8 cellular contexts compared by ENCODE assay signal in genomic region chr3:155854147-155854940, GRCh38. TPM values are rescaled to one million over a fixed set of nuclear protein-coding genes. Genes with fewer than 3 reads are reported as not detected.
A peak's percentile ranks its signal among the peaks of the same experiment; 100 is the strongest.
DNase-seq lines count a peak whose midpoint lies in the region; ATAC-seq and TF ChIP-seq lines count a peak whose summit lies in the region.

Gene SLC33A1, minus strand, starts transcription at chr3:155854427. Its CDS starts 430 bp downstream, at chr3:155853997.

- DNase-seq in DND-41: peak; percentile 99
- DNase-seq in GM23248: peak; percentile 100
- peak; percentile 100 for DNase-seq in Kasumi-1 (lab: John Stamatoyannopoulos, UW)
- peak; percentile 100 for DNase-seq in RPMI7951 (ENCODE audit: low read depth)
- DNase-seq in activated T-helper 1 cell treated with anti-CD3 and anti-CD28 coated beads, Interleukin-12 subunit alpha, Interleukin-12 subunit beta, Interleukin-2, Interleukin-4 antibody, amounts not matched to agents 30 ng/mL and 10 ng/mL and 1 ng/mL, durations not matched to agents 14 hours and 24 hours and 36 hours (ENCODE audit: low spot score): peak; percentile 98
- peak; percentile 95 for DNase-seq in esophagus squamous epithelium (lab: John Stamatoyannopoulos, UW)
- peak; percentile 100 for DNase-seq in myocyte (ENCODE audit: low read depth)
- DNase-seq in stimulated activated CD8-positive, alpha-beta memory T cell treated with anti-CD3 and anti-CD28 coated beads, Interleukin-7, amount 100 ng/mL, for 48 hours (ENCODE audit: extremely low read depth in 1 of 2, low read depth in 1 of 2): peak; percentile 98 to 99

- intact Hi-C loops in activated T-helper 1 cell treated with anti-CD3 and anti-CD28 coated beads, Interleukin-12 subunit alpha, Interleukin-12 subunit beta, Interleukin-2, Interleukin-4 antibody, amounts not matched to agents 30 ng/mL and 10 ng/mL and 1 ng/mL, durations not matched to agents 14 hours and 24 hours and 36 hours (cut with micrococcal nuclease): loop anchor here (1.0 to 10.0 kb wide), 11 partner anchors 8 to 1532 kb away; partner anchors contain the start of genes C3orf33, CCNL1, DHX36 and GMPS
- intact Hi-C loops in esophagus squamous epithelium (cut with DNase I): no loop called here

- in situ Hi-C loops in GM23248 (cut with MboI): no loop called here

- no peaks in the 10 kb centered on the region for H3K9me3 Mint-ChIP-seq in activated T-helper 1 cell treated with anti-CD3 and anti-CD28 coated beads, Interleukin-12 subunit alpha, Interleukin-12 subunit beta, Interleukin-2, Interleukin-4 antibody, amounts not matched to agents 30 ng/mL and 10 ng/mL and 1 ng/mL, durations not matched to agents 14 hours and 24 hours and 36 hours

- no peaks in the 10 kb centered on the region for H3F3A ChIP-seq in GM23248 (ENCODE audit: insufficient read depth)

- peak within 1 kb of the TSS; percentile 91 for H3K4me3 Mint-ChIP-seq in activated T-helper 1 cell treated with anti-CD3 and anti-CD28 coated beads, Interleukin-12 subunit alpha, Interleukin-12 subunit beta, Interleukin-2, Interleukin-4 antibody, amounts not matched to agents 30 ng/mL and 10 ng/mL and 1 ng/mL, durations not matched to agents 14 hours and 24 hours and 36 hours

- no peaks in the 10 kb centered on the region for H3K9me2 ChIP-seq in GM23248 (ENCODE audit: insufficient read depth)

- peak; percentile 93 for ATAC-seq in DND-41 (ENCODE audit: insufficient read depth, low read depth)

- H3K36me3 ChIP-seq in DND-41 (ENCODE audit: insufficient read depth, low read length): peaks cover 5% of the 10 kb centered on the region
- no peaks in the 10 kb centered on the region for H3K36me3 ChIP-seq in GM23248 (ENCODE audit: low read depth)
- H3K36me3 ChIP-seq in esophagus squamous epithelium: peaks cover 0 to 8% (median 0%) of the 10 kb centered on the region in 3 donors

- TF ChIP-seq CTCF in DND-41 (IDR thresholded peaks at IDR 0.05; ENCODE audit: borderline replicate concordance, extremely low read depth, low read length, poor library complexity, severe bottlenecking) (no peak), esophagus squamous epithelium (IDR thresholded peaks at IDR 0.05) (peak in 1 of 6 experiments; percentile 41)

- H3K27ac ChIP-seq in DND-41 (ENCODE audit: low read length) (peak within 1 kb of the TSS; percentile 90), GM23248 (peak within 1 kb of the TSS; percentile 95), esophagus squamous epithelium (peak within 1 kb of the TSS; percentile 84 to 97 (median 94))

- H3K9me3 ChIP-seq in DND-41 (ENCODE audit: insufficient read depth, low read length, severe bottlenecking): no peaks in the 10 kb centered on the region
- H3K9me3 ChIP-seq in GM23248 (ENCODE audit: low read depth): no peaks in the 10 kb centered on the region
- no peaks in the 10 kb centered on the region for H3K9me3 ChIP-seq in esophagus squamous epithelium

- H3K27me3 Mint-ChIP-seq in activated T-helper 1 cell treated with anti-CD3 and anti-CD28 coated beads, Interleukin-12 subunit alpha, Interleukin-12 subunit beta, Interleukin-2, Interleukin-4 antibody, amounts not matched to agents 30 ng/mL and 10 ng/mL and 1 ng/mL, durations not matched to agents 14 hours and 24 hours and 36 hours (ENCODE audit: insufficient read depth): no peaks in the 10 kb centered on the region

- H3K4me2 ChIP-seq in DND-41 (ENCODE audit: insufficient read depth, low read length) (peak within 1 kb of the TSS; percentile 78), GM23248 (ENCODE audit: unreplicated experiment) (peak within 1 kb of the TSS; percentile 98)

- peak within 1 kb of the TSS; percentile 80 to 84 for H3K4me3 ChIP-seq in DND-41 (ENCODE audit: low read depth in 1 of 2, low read length in 2 of 2)
- H3K4me3 ChIP-seq in GM23248: peak within 1 kb of the TSS; percentile 81
- peak within 1 kb of the TSS; percentile 85 to 92 (median 89) for H3K4me3 ChIP-seq in esophagus squamous epithelium

- H3K27me3 ChIP-seq in DND-41 (ENCODE audit: insufficient read depth, low read length, poor library complexity) (no peaks in the 10 kb centered on the region), GM23248 (replicated peaks; ENCODE audit: insufficient read depth) (no peaks in the 10 kb centered on the region), esophagus squamous epithelium (no peaks in the 10 kb centered on the region)

- H3K36me3 Mint-ChIP-seq in activated T-helper 1 cell treated with anti-CD3 and anti-CD28 coated beads, Interleukin-12 subunit alpha, Interleukin-12 subunit beta, Interleukin-2, Interleukin-4 antibody, amounts not matched to agents 30 ng/mL and 10 ng/mL and 1 ng/mL, durations not matched to agents 14 hours and 24 hours and 36 hours (ENCODE audit: low read depth): peaks cover 26% of the 10 kb centered on the region

- TF ChIP-seq POLR2A in esophagus squamous epithelium (IDR thresholded peaks at IDR 0.05): peak in 3 of 4 donors; percentile 43 to 70 (median 54)

- peak within 1 kb of the TSS; percentile 89 for H2AFZ ChIP-seq in DND-41 (ENCODE audit: low read depth, low read length)
- peak within 1 kb of the TSS; percentile 94 for H2AFZ ChIP-seq in GM23248

- H3K9ac ChIP-seq in DND-41 (ENCODE audit: low read depth, low read length): peak within 1 kb of the TSS; percentile 85
- peak within 1 kb of the TSS; percentile 87 for H3K9ac ChIP-seq in GM23248

- H3K4me1 Mint-ChIP-seq in activated T-helper 1 cell treated with anti-CD3 and anti-CD28 coated beads, Interleukin-12 subunit alpha, Interleukin-12 subunit beta, Interleukin-2, Interleukin-4 antibody, amounts not matched to agents 30 ng/mL and 10 ng/mL and 1 ng/mL, durations not matched to agents 14 hours and 24 hours and 36 hours (ENCODE audit: low read depth): peaks cover 36% of the 10 kb centered on the region

- H3K4me1 ChIP-seq in DND-41 (ENCODE audit: insufficient read depth, low read length): peaks cover 46% of the 10 kb centered on the region
- H3K4me1 ChIP-seq in GM23248 (ENCODE audit: insufficient read depth): peaks cover 12% of the 10 kb centered on the region
- H3K4me1 ChIP-seq in esophagus squamous epithelium: peaks cover 21 to 51% (median 32%) of the 10 kb centered on the region in 3 donors

- peak within 1 kb of the TSS; percentile 96 for H3K27ac Mint-ChIP-seq in activated T-helper 1 cell treated with anti-CD3 and anti-CD28 coated beads, Interleukin-12 subunit alpha, Interleukin-12 subunit beta, Interleukin-2, Interleukin-4 antibody, amounts not matched to agents 30 ng/mL and 10 ng/mL and 1 ng/mL, durations not matched to agents 14 hours and 24 hours and 36 hours

- H3K79me2 ChIP-seq in DND-41 (ENCODE audit: insufficient read depth, low read length): peaks cover 46% of the 10 kb centered on the region
- H3K79me2 ChIP-seq in GM23248 (ENCODE audit: insufficient read depth): peaks cover 45% of the 10 kb centered on the region

- H4K20me1 ChIP-seq in DND-41 (ENCODE audit: insufficient read depth, low read length): no peaks in the 10 kb centered on the region; the same call in 1 of the 2 replicates
- H4K20me1 ChIP-seq in GM23248 (ENCODE audit: insufficient read depth): no peaks in the 10 kb centered on the region

- WGBS in GM23248 (ENCODE audit: low coverage in 1 of 2, low lambda C conversion rate in 2 of 2, missing lambda C conversion rate in 2 of 2), 2 experiments: 1 to 2% methylated on average over 39 to 42 of the region's 50 CpGs
- WGBS in esophagus squamous epithelium, 2 donors: 0% methylated on average over 7 to 8 of the region's 50 CpGs

RNA-seq across cellular contexts. Expression of gene SLC33A1, which starts in this region (rescaled TPM):
- 43.8 and 49.3 TPM in 2 replicates for total RNA-seq in GM23248 (2014; rRNA removed; shearing (Covaris generic))
- 23.3 and 24.9 TPM in 2 replicates for polyA plus RNA-seq in GM23248 (2016; fragmentation: Nextera tagmentation; extraction: Ambion mirVana)
- total RNA-seq in RPMI7951 (2014; rRNA removed; shearing (Covaris generic)): 32.8 and 45.4 TPM in 2 replicates
- total RNA-seq in activated T-helper 1 cell treated with anti-CD3 and anti-CD28 coated beads, Interleukin-12 subunit alpha, Interleukin-12 subunit beta, Interleukin-2, Interleukin-4 antibody, amounts not matched to agents 30 ng/mL and 10 ng/mL and 1 ng/mL, durations not matched to agents 14 hours and 24 hours and 36 hours: 27.4 and 30.7 TPM in 2 replicates
- 10 to 100 TPM; 16.3 to 22.0 (median 21.8) TPM for total RNA-seq in esophagus squamous epithelium
- 27.7 and 31.6 TPM in 2 replicates for total RNA-seq in myocyte
- polyA plus RNA-seq in myocyte (2012): 25.5 TPM

Comparison
In these comparisons a context has a peak if more than half of its experiments do, and no peak if none do; other contexts are left out.
1. Peak in every context shown above with its lines: DNase-seq, ATAC-seq, H3K4me3 ChIP-seq and H3K27ac ChIP-seq.